ENCODE assay signal across 12 cellular contexts in genomic region chr19:3374369-3375112, GRCh38. TPM values are rescaled to one million over a fixed set of nuclear protein-coding genes. Genes with fewer than 3 reads are reported as not detected.
DNase-seq lines count a peak whose midpoint lies in the region; ATAC-seq and TF ChIP-seq lines count a peak whose summit lies in the region.
"Had no signal": no experiment of that assay in that cellular context is flagged by ENCODE, and none has a peak within 500 bp of the region (broad histone marks: within the 10 kb centered on the region; RNA-seq: fewer than 3 reads in every experiment).

No MANE protein-coding gene starts in this region.

- H3K36me3 Mint-ChIP-seq in activated T-cell treated with anti-CD3 and anti-CD28 coated beads, Interleukin-2, amount 50 U/mL, for 24 hours (ENCODE audit: low read depth) = peaks cover 2% of the 10 kb centered on the region
- H3K36me3 Mint-ChIP-seq in activated T-cell treated with anti-CD3 and anti-CD28 coated beads, Interleukin-2, amount 50 U/mL, for 72 hours (ENCODE audit: insufficient read depth in 2 of 2) = no peaks in the 10 kb centered on the region
- no peaks in the 10 kb centered on the region for H3K36me3 Mint-ChIP-seq in nephron (ENCODE audit: low read depth)
- H3K36me3 Mint-ChIP-seq in activated naive CD4-positive, alpha-beta T cell treated with anti-CD3 and anti-CD28 coated beads, Interleukin-2, amount 50 U/mL, for 72 hours = no peaks in the 10 kb centered on the region

- TF ChIP-seq CTCF in esophagus squamous epithelium (IDR thresholded peaks at IDR 0.05) (no peak), nephron (IDR thresholded peaks at IDR 0.05; ENCODE audit: unreplicated experiment in 3 of 3) (no peak)

- H3K36me3 ChIP-seq in esophagus squamous epithelium = peaks cover 0 to 4% (median 0%) of the 10 kb centered on the region in 3 donors
- H3K36me3 ChIP-seq in aorta (ENCODE audit: control insufficient read depth in 1 of 2, insufficient read depth in 2 of 2, low read length in 1 of 2) = no peaks in the 10 kb centered on the region

- no peak for ATAC-seq in activated T-cell treated with anti-CD3 and anti-CD28 coated beads, Interleukin-2, amount 50 U/mL, for 72 hours (replicated peaks in 1 of 2)
- ATAC-seq in aorta (ENCODE audit: low FRiP score) = peak; percentile 55
- no peak for ATAC-seq in activated naive CD4-positive, alpha-beta T cell treated with anti-CD3 and anti-CD28 coated beads, Interleukin-2, amount 50 U/mL, for 72 hours
- ATAC-seq: T-helper 17 cell had no signal

- H3K4me3 ChIP-seq in esophagus squamous epithelium (peak overlapping the region in 3 of 4 donors; percentile 11 to 52 (median 23)), aorta (ENCODE audit: low read length in 2 of 2) (no peak overlapping the region)

- WGBS in esophagus squamous epithelium, 2 donors = 32 to 52% methylated on average over 6 to 8 of the region's 10 CpGs
- WGBS in aorta, 2 donors = 23 to 24% methylated on average over 9 to 10 of the region's 10 CpGs

- no peaks in the 10 kb centered on the region for H3K9me3 Mint-ChIP-seq in activated T-cell treated with anti-CD3 and anti-CD28 coated beads, Interleukin-2, amount 50 U/mL, for 24 hours
- no peaks in the 10 kb centered on the region for H3K9me3 Mint-ChIP-seq in activated T-cell treated with anti-CD3 and anti-CD28 coated beads, Interleukin-2, amount 50 U/mL, for 72 hours
- no peaks in the 10 kb centered on the region for H3K9me3 Mint-ChIP-seq in nephron
- H3K9me3 Mint-ChIP-seq in activated naive CD4-positive, alpha-beta T cell treated with anti-CD3 and anti-CD28 coated beads, Interleukin-2, amount 50 U/mL, for 72 hours = no peaks in the 10 kb centered on the region
- H3K9me3 Mint-ChIP-seq: IgD-negative memory B cell had no signal

- H3K27ac Mint-ChIP-seq in activated T-cell treated with anti-CD3 and anti-CD28 coated beads, Interleukin-2, amount 50 U/mL, for 24 hours = peak overlapping the region; percentile 69
- no peak overlapping the region for H3K27ac Mint-ChIP-seq in activated T-cell treated with anti-CD3 and anti-CD28 coated beads, Interleukin-2, amount 50 U/mL, for 72 hours
- peak overlapping the region; percentile 51 to 91 (median 77) for H3K27ac Mint-ChIP-seq in nephron
- H3K27ac Mint-ChIP-seq in activated naive CD4-positive, alpha-beta T cell treated with anti-CD3 and anti-CD28 coated beads, Interleukin-2, amount 50 U/mL, for 72 hours = peak overlapping the region in 1 of 2 donors; percentile 17
- H3K27ac Mint-ChIP-seq: T-helper 17 cell had no signal

- no peak overlapping the region for H3K4me3 Mint-ChIP-seq in activated T-cell treated with anti-CD3 and anti-CD28 coated beads, Interleukin-2, amount 50 U/mL, for 24 hours
- H3K4me3 Mint-ChIP-seq in activated T-cell treated with anti-CD3 and anti-CD28 coated beads, Interleukin-2, amount 50 U/mL, for 72 hours = no peak overlapping the region
- peak overlapping the region in 2 of 3 experiments; percentile 4 to 65 for H3K4me3 Mint-ChIP-seq in nephron
- H3K4me3 Mint-ChIP-seq: IgD-negative memory B cell, T-helper 17 cell had no signal

- H3K27me3 Mint-ChIP-seq in activated T-cell treated with anti-CD3 and anti-CD28 coated beads, Interleukin-2, amount 50 U/mL, for 24 hours = no peaks in the 10 kb centered on the region
- no peaks in the 10 kb centered on the region for H3K27me3 Mint-ChIP-seq in activated T-cell treated with anti-CD3 and anti-CD28 coated beads, Interleukin-2, amount 50 U/mL, for 72 hours (ENCODE audit: low read depth)
- peaks cover 33% of the 10 kb centered on the region for H3K27me3 Mint-ChIP-seq in nephron (ENCODE audit: low read depth)
- H3K27me3 Mint-ChIP-seq: T-helper 17 cell had no signal

- H3K27ac ChIP-seq in esophagus squamous epithelium (peak overlapping the region; percentile 79 to 99 (median 92)), aorta (ENCODE audit: low read depth in 1 of 2, low read length in 2 of 2) (peak overlapping the region; percentile 21 to 66)

- H3K9me3 ChIP-seq in esophagus squamous epithelium (no peaks in the 10 kb centered on the region), aorta (ENCODE audit: control insufficient read depth, low read length) (no peaks in the 10 kb centered on the region)

- intact Hi-C loops in esophagus squamous epithelium (cut with DNase I) (no loop called here), aorta (cut with DNase I) (no loop called here)

- H3K4me1 Mint-ChIP-seq in activated T-cell treated with anti-CD3 and anti-CD28 coated beads, Interleukin-2, amount 50 U/mL, for 24 hours (ENCODE audit: low read depth) = peaks cover 21% of the 10 kb centered on the region
- H3K4me1 Mint-ChIP-seq in activated T-cell treated with anti-CD3 and anti-CD28 coated beads, Interleukin-2, amount 50 U/mL, for 72 hours (ENCODE audit: low read depth) = peaks cover 15% of the 10 kb centered on the region
- H3K4me1 Mint-ChIP-seq in nephron = peaks cover 53% of the 10 kb centered on the region

- no peak for DNase-seq in activated T-cell treated with anti-CD3 and anti-CD28 coated beads, Interleukin-2, amount 50 U/mL, for 24 hours
- DNase-seq in activated T-cell treated with anti-CD3 and anti-CD28 coated beads, Interleukin-2, amount 50 U/mL, for 72 hours = no peak
- no peak for DNase-seq in esophagus squamous epithelium (lab: John Stamatoyannopoulos, UW)
- DNase-seq in aorta = peak in 1 of 2 donors; percentile 88
- DNase-seq in SK-N-DZ (ENCODE audit: low spot score) = no peak
- DNase-seq in effector CD8-positive, alpha-beta T cell (lab: John Stamatoyannopoulos, UW) = no peak
- DNase-seq in activated naive CD4-positive, alpha-beta T cell treated with anti-CD3 and anti-CD28 coated beads, Interleukin-2, amount 50 U/mL, for 72 hours (ENCODE audit: low spot score in 2 of 2) = no peak
- DNase-seq: NCI-H446; stimulated activated naive CD4-positive, alpha-beta T cell; T-helper 17 cell had no signal

- H3K4me1 ChIP-seq in esophagus squamous epithelium = peaks cover 27 to 95% (median 41%) of the 10 kb centered on the region in 3 donors
- H3K4me1 ChIP-seq in aorta (ENCODE audit: control insufficient read depth in 1 of 2, insufficient read depth in 2 of 2, low read length in 2 of 2) = no peaks in the 10 kb centered on the region

- no peak for TF ChIP-seq POLR2A in esophagus squamous epithelium (IDR thresholded peaks at IDR 0.05)

- H3K27me3 ChIP-seq in esophagus squamous epithelium (no peaks in the 10 kb centered on the region), aorta (ENCODE audit: control insufficient read depth in 1 of 2, insufficient read depth in 2 of 2, low read length in 1 of 2) (no peaks in the 10 kb centered on the region)

RNA-seq across cellular contexts. Expression of gene NFIC, which starts 8.2 kb away (rescaled TPM):
- 10 to 100 TPM; 19.8 to 24.8 TPM for total RNA-seq in activated T-cell treated with anti-CD3 and anti-CD28 coated beads, Interleukin-2, amount 50 U/mL, for 72 hours
- total RNA-seq in esophagus squamous epithelium (10 to 100 TPM; 40.8 to 80.9 (median 61.0) TPM), aorta (100 to 1,000 TPM; 175 to 188 TPM)
- polyA plus RNA-seq in aorta = 10 to 100 TPM; 37.5 to 37.7 TPM
- 3.0 and 3.3 TPM in 2 replicates for polyA plus RNA-seq in SK-N-DZ (2014; cell fraction: cytosol; rRNA removed)
- 1.5 and 2.7 TPM in 2 replicates for polyA plus RNA-seq in SK-N-DZ (2014; cell fraction: nucleus; rRNA removed)
- total RNA-seq in activated naive CD4-positive, alpha-beta T cell treated with anti-CD3 and anti-CD28 coated beads, Interleukin-2, amount 50 U/mL, for 72 hours = 10 to 100 TPM; 10.4 to 23.1 TPM

Comparison
In these comparisons a context has a peak if more than half of its experiments do, and no peak if none do; other contexts are left out.
1. H3K4me3 Mint-ChIP-seq: peak in nephron (2 of 3); none in activated T-cell treated with anti-CD3 and anti-CD28 coated beads, Interleukin-2, amount 50 U/mL, for 24 hours (single experiment) and activated T-cell treated with anti-CD3 and anti-CD28 coated beads, Interleukin-2, amount 50 U/mL, for 72 hours (0 of 2).
2. H3K4me3 ChIP-seq: peak in esophagus squamous epithelium (3 of 4); none in aorta (0 of 2).